In the genomic region with DNA sequence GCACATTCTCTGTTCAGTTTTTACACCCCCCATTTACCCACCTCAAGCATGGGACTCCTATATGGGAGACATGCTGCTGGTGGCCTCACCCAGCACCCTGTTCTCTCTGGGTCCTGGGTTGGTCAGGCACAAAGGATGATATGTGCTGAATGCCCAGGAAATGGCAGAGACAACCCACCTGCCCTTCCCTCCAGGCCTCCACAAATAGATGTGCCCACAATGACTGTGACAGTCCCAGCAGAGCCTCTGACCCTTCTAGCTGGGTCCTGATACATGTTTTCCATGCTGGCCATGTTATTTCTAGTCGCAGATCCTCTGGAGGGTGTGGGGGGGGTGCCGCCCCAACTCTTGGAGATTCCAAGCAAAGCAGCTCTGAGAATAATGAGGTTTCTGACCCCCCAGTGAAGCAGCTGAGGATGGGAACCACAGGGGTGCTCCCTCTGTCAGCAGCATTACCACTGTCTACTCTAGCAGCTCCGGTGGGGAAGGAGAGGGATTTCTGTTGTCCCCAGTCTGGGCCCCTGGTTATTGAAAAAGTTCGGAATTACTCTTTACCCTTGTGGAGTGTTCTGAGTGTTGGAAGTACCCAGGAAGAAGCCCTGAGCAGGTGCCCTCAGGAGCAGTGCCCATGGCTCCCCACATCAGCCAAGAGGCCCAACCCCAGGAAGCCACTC, we compare ENCODE assay signal across 6 cellular contexts. TPM values are rescaled to one million over a fixed set of nuclear protein-coding genes. Genes with fewer than 3 reads are reported as not detected.
DNase-seq lines count a peak whose midpoint lies in the region; ATAC-seq and TF ChIP-seq lines count a peak whose summit lies in the region.

No MANE protein-coding gene starts in this region.

- H3K36me3 Mint-ChIP-seq in activated T-helper 17 cell treated with anti-CD3 and anti-CD28 coated beads, Interleukin-2, amount 50 U/mL, for 72 hours (ENCODE audit: low read depth), result peaks cover 43% of the 10 kb centered on the region
- H3K36me3 Mint-ChIP-seq in naive thymus-derived CD4-positive, alpha-beta T cell, result peaks cover 4 to 27% (median 5%) of the 10 kb centered on the region in 5 donors
- peaks cover 13% of the 10 kb centered on the region for H3K36me3 Mint-ChIP-seq in natural killer cell treated with Interleukin-12 subunit alpha and Interleukin-12 subunit beta and Interleukin-15 and Interleukin-18, amount 100 ng/mL, for 72 hours

- no peaks in the 10 kb centered on the region for H3K9me3 ChIP-seq in DND-41 (ENCODE audit: insufficient read depth, low read length, severe bottlenecking)
- no peaks in the 10 kb centered on the region for H3K9me3 ChIP-seq in naive thymus-derived CD4-positive, alpha-beta T cell (ENCODE audit: control insufficient read depth in 2 of 3, low read length in 3 of 3)

- H3K9me3 Mint-ChIP-seq in activated T-helper 17 cell treated with anti-CD3 and anti-CD28 coated beads, Interleukin-2, amount 50 U/mL, for 72 hours, result no peaks in the 10 kb centered on the region
- no peaks in the 10 kb centered on the region for H3K9me3 Mint-ChIP-seq in naive thymus-derived CD4-positive, alpha-beta T cell
- no peaks in the 10 kb centered on the region for H3K9me3 Mint-ChIP-seq in natural killer cell treated with Interleukin-12 subunit alpha and Interleukin-12 subunit beta and Interleukin-15 and Interleukin-18, amount 100 ng/mL, for 72 hours

- no peak overlapping the region for H3K27ac Mint-ChIP-seq in activated T-helper 17 cell treated with anti-CD3 and anti-CD28 coated beads, Interleukin-2, amount 50 U/mL, for 72 hours
- H3K27ac Mint-ChIP-seq in naive thymus-derived CD4-positive, alpha-beta T cell, result peak overlapping the region in 6 of 9 donors; percentile 18 to 96 (median 76)
- peak overlapping the region in 1 of 2 donors; percentile 94 for H3K27ac Mint-ChIP-seq in natural killer cell treated with Interleukin-12 subunit alpha and Interleukin-12 subunit beta and Interleukin-15 and Interleukin-18, amount 100 ng/mL, for 72 hours

- H3K79me2 ChIP-seq in DND-41 (ENCODE audit: insufficient read depth, low read length), result peaks cover 12% of the 10 kb centered on the region

- H3K36me3 ChIP-seq in DND-41 (ENCODE audit: insufficient read depth, low read length), result peaks cover 50% of the 10 kb centered on the region
- peaks cover 0 to 24% (median under 1%) of the 10 kb centered on the region in 3 experiments for H3K36me3 ChIP-seq in naive thymus-derived CD4-positive, alpha-beta T cell (ENCODE audit: control insufficient read depth in 2 of 3, insufficient read depth in 3 of 3, low read length in 3 of 3)

- CTCF ChIA-PET in naive thymus-derived CD4-positive, alpha-beta T cell (lab: Charles Lee), result no interaction called here

- H4K20me1 ChIP-seq in DND-41 (ENCODE audit: insufficient read depth, low read length), result peaks cover 31% of the 10 kb centered on the region; the same call in 1 of the 2 replicates

- peaks cover 22% of the 10 kb centered on the region for H3K4me1 Mint-ChIP-seq in activated T-helper 17 cell treated with anti-CD3 and anti-CD28 coated beads, Interleukin-2, amount 50 U/mL, for 72 hours
- H3K4me1 Mint-ChIP-seq in naive thymus-derived CD4-positive, alpha-beta T cell, result peaks cover 45 to 81% (median 63%) of the 10 kb centered on the region in 7 donors
- peaks cover 42 to 50% of the 10 kb centered on the region in 2 donors for H3K4me1 Mint-ChIP-seq in natural killer cell treated with Interleukin-12 subunit alpha and Interleukin-12 subunit beta and Interleukin-15 and Interleukin-18, amount 100 ng/mL, for 72 hours (ENCODE audit: low read depth in 2 of 2)

- H3K4me1 ChIP-seq in DND-41 (ENCODE audit: insufficient read depth, low read length), result peaks cover 61% of the 10 kb centered on the region
- peaks cover 36 to 41% of the 10 kb centered on the region in 2 donors for H3K4me1 ChIP-seq in naive thymus-derived CD4-positive, alpha-beta T cell (ENCODE audit: control insufficient read depth in 2 of 2, insufficient read depth in 2 of 2, low read length in 2 of 2)

- H3K9ac ChIP-seq in DND-41 (ENCODE audit: low read depth, low read length), result peak overlapping the region; percentile 60; the same call in 1 of the 2 replicates

- peak overlapping the region; percentile 97 for H3K4me2 ChIP-seq in DND-41 (ENCODE audit: insufficient read depth, low read length)

- H3K27ac ChIP-seq in DND-41 (ENCODE audit: low read length), result no peak overlapping the region
- peak overlapping the region; percentile 99 for H3K27ac ChIP-seq in naive thymus-derived CD4-positive, alpha-beta T cell (ENCODE audit: low read depth, low read length)

- no peaks in the 10 kb centered on the region for H3K27me3 Mint-ChIP-seq in activated T-helper 17 cell treated with anti-CD3 and anti-CD28 coated beads, Interleukin-2, amount 50 U/mL, for 72 hours
- no peaks in the 10 kb centered on the region for H3K27me3 Mint-ChIP-seq in naive thymus-derived CD4-positive, alpha-beta T cell
- no peaks in the 10 kb centered on the region for H3K27me3 Mint-ChIP-seq in natural killer cell treated with Interleukin-12 subunit alpha and Interleukin-12 subunit beta and Interleukin-15 and Interleukin-18, amount 100 ng/mL, for 72 hours

- intact Hi-C loops in naive thymus-derived CD4-positive, alpha-beta T cell (cut with micrococcal nuclease), result no loop called here

- H3K4me3 Mint-ChIP-seq in activated T-helper 17 cell treated with anti-CD3 and anti-CD28 coated beads, Interleukin-2, amount 50 U/mL, for 72 hours, result peak overlapping the region; percentile 81
- H3K4me3 Mint-ChIP-seq in naive thymus-derived CD4-positive, alpha-beta T cell, result peak overlapping the region in 4 of 10 donors; percentile 13 to 99 (median 90)
- H3K4me3 Mint-ChIP-seq in natural killer cell treated with Interleukin-12 subunit alpha and Interleukin-12 subunit beta and Interleukin-15 and Interleukin-18, amount 100 ng/mL, for 72 hours, result no peak overlapping the region

- H3K27me3 ChIP-seq in DND-41 (ENCODE audit: insufficient read depth, low read length, poor library complexity), result no peaks in the 10 kb centered on the region
- no peaks in the 10 kb centered on the region for H3K27me3 ChIP-seq in naive thymus-derived CD4-positive, alpha-beta T cell (ENCODE audit: control insufficient read depth in 2 of 2, insufficient read depth in 2 of 2, low read length in 2 of 2)

- POLR2A ChIA-PET in naive thymus-derived CD4-positive, alpha-beta T cell (lab: Charles Lee), result interaction anchor here (2.3 to 7.7 kb wide), 2 partner anchors 19 to 42 kb away, joined by 7 to 49 read pairs; a partner anchor contains a TSS

- H3K4me3 ChIP-seq in DND-41 (ENCODE audit: low read depth in 1 of 2, low read length in 2 of 2), result 0 out of 4 replicates have a peak overlapping the region, but pooled peaks of 1 of the 2 experiments have one; percentile 68
- H3K4me3 ChIP-seq in naive thymus-derived CD4-positive, alpha-beta T cell (ENCODE audit: low read length), result no peak overlapping the region

- DNase-seq in DND-41, result no peak
- no peak for DNase-seq in naive thymus-derived CD4-positive, alpha-beta T cell
- no peak for DNase-seq in H4 (ENCODE audit: low spot score)
- no peak for DNase-seq in natural killer cell treated with Interleukin-12 subunit alpha and Interleukin-12 subunit beta and Interleukin-15 and Interleukin-18, amount 100 ng/mL, for 72 hours (ENCODE audit: low spot score)
- DNase-seq in cerebellar cortex (ENCODE audit: low spot score), result no peak

- no peak for ATAC-seq in DND-41 (ENCODE audit: insufficient read depth, low read depth)
- no peak for ATAC-seq in activated T-helper 17 cell treated with anti-CD3 and anti-CD28 coated beads, Interleukin-2, amount 50 U/mL, for 72 hours (replicated peaks)
- ATAC-seq in naive thymus-derived CD4-positive, alpha-beta T cell, result no peak
- no peak for ATAC-seq in natural killer cell treated with Interleukin-12 subunit alpha and Interleukin-12 subunit beta and Interleukin-15 and Interleukin-18, amount 100 ng/mL, for 72 hours

- TF ChIP-seq CTCF in DND-41 (IDR thresholded peaks at IDR 0.05; ENCODE audit: borderline replicate concordance, extremely low read depth, low read length, poor library complexity, severe bottlenecking), result no peak

- H2AFZ ChIP-seq in DND-41 (ENCODE audit: low read depth, low read length), result no peak overlapping the region

RNA-seq across cellular contexts. Expression of a gene that starts 1.2 kb away (rescaled TPM):
- total RNA-seq in activated T-helper 17 cell treated with anti-CD3 and anti-CD28 coated beads, Interleukin-2, amount 50 U/mL, for 72 hours, result 10 to 100 TPM in 1 of 2 donors, 1 to 10 TPM in 1; 7.0 to 14.3 TPM
- 10 to 100 TPM in 1 of 5 experiments, 1 to 10 TPM in 4; 6.2 to 39.0 (median 8.7) TPM for total RNA-seq in naive thymus-derived CD4-positive, alpha-beta T cell
- polyA plus RNA-seq in naive thymus-derived CD4-positive, alpha-beta T cell, result 10 to 100 TPM; 11.7 to 16.1 TPM
- total RNA-seq in H4 (2014; rRNA removed; shearing (Covaris generic)), result 25.1 and 36.3 TPM in 2 replicates
- total RNA-seq in natural killer cell treated with Interleukin-12 subunit alpha and Interleukin-12 subunit beta and Interleukin-15 and Interleukin-18, amount 100 ng/mL, for 72 hours, result 10 to 100 TPM; 12.4 to 13.6 TPM

RNA-seq across cellular contexts. Expression of a gene that starts 6.3 kb away (rescaled TPM):
- 1 to 10 TPM; 3.4 to 5.5 TPM for total RNA-seq in activated T-helper 17 cell treated with anti-CD3 and anti-CD28 coated beads, Interleukin-2, amount 50 U/mL, for 72 hours
- total RNA-seq in naive thymus-derived CD4-positive, alpha-beta T cell, result 1 to 10 TPM; 2.3 to 4.6 (median 2.5) TPM
- polyA plus RNA-seq in naive thymus-derived CD4-positive, alpha-beta T cell, result 1 to 10 TPM; 1.8 to 3.0 TPM
- 2.6 and 4.3 TPM in 2 replicates for total RNA-seq in H4 (2014; rRNA removed; shearing (Covaris generic))
- 1 to 10 TPM; 1.7 to 5.0 TPM for total RNA-seq in natural killer cell treated with Interleukin-12 subunit alpha and Interleukin-12 subunit beta and Interleukin-15 and Interleukin-18, amount 100 ng/mL, for 72 hours

RNA-seq across cellular contexts. Expression of a gene that starts 9.7 kb away (rescaled TPM):
- under 1 TPM; 0.28 to 0.37 TPM for total RNA-seq in activated T-helper 17 cell treated with anti-CD3 and anti-CD28 coated beads, Interleukin-2, amount 50 U/mL, for 72 hours
- not detected for total RNA-seq in naive thymus-derived CD4-positive, alpha-beta T cell
- polyA plus RNA-seq in naive thymus-derived CD4-positive, alpha-beta T cell, result under 1 TPM in 1 of 2 donors, not detected in 1; 0.25 TPM
- not detected in 2 replicates for total RNA-seq in H4 (2014; rRNA removed; shearing (Covaris generic))
- under 1 TPM; 0.19 to 0.22 TPM for total RNA-seq in natural killer cell treated with Interleukin-12 subunit alpha and Interleukin-12 subunit beta and Interleukin-15 and Interleukin-18, amount 100 ng/mL, for 72 hours

RNA-seq across cellular contexts. Expression of a gene that starts 19.7 kb away (rescaled TPM):
- 100 to 1,000 TPM in 1 of 2 donors, 10 to 100 TPM in 1; 68.4 to 102 TPM for total RNA-seq in activated T-helper 17 cell treated with anti-CD3 and anti-CD28 coated beads, Interleukin-2, amount 50 U/mL, for 72 hours
- 10 to 100 TPM; 16.7 to 83.3 (median 36.3) TPM for total RNA-seq in naive thymus-derived CD4-positive, alpha-beta T cell
- 10 to 100 TPM; 20.4 to 31.4 TPM for polyA plus RNA-seq in naive thymus-derived CD4-positive, alpha-beta T cell
- total RNA-seq in H4 (2014; rRNA removed; shearing (Covaris generic)), result 47.5 and 50.4 TPM in 2 replicates
- 100 to 1,000 TPM; 101 to 118 TPM for total RNA-seq in natural killer cell treated with Interleukin-12 subunit alpha and Interleukin-12 subunit beta and Interleukin-15 and Interleukin-18, amount 100 ng/mL, for 72 hours

RNA-seq across cellular contexts. Expression of a gene that starts 23.0 kb away (rescaled TPM):
- total RNA-seq in activated T-helper 17 cell treated with anti-CD3 and anti-CD28 coated beads, Interleukin-2, amount 50 U/mL, for 72 hours, result 10 to 100 TPM; 11.4 to 12.9 TPM
- total RNA-seq in naive thymus-derived CD4-positive, alpha-beta T cell, result 10 to 100 TPM; 15.9 to 29.6 (median 21.4) TPM
- polyA plus RNA-seq in naive thymus-derived CD4-positive, alpha-beta T cell, result 1 to 10 TPM; 5.9 to 6.1 TPM
- total RNA-seq in H4 (2014; rRNA removed; shearing (Covaris generic)), result 3.5 and 8.1 TPM in 2 replicates
- 10 to 100 TPM; 15.6 to 15.8 TPM for total RNA-seq in natural killer cell treated with Interleukin-12 subunit alpha and Interleukin-12 subunit beta and Interleukin-15 and Interleukin-18, amount 100 ng/mL, for 72 hours
